ENCODE assay signal across 8 cellular contexts in genomic region chr1:158117854-158118691, GRCh38.
A peak's percentile ranks its signal among the peaks of the same experiment; 100 is the strongest.
DNase-seq lines count a peak whose midpoint lies in the region; ATAC-seq and TF ChIP-seq lines count a peak whose summit lies in the region.

No MANE protein-coding gene starts in this region.

- ATAC-seq in HG02981 (IDR thresholded peaks at IDR 0.05; ENCODE audit: unreplicated experiment) = no peak
- no peak for ATAC-seq in GM21367 (IDR thresholded peaks at IDR 0.05; ENCODE audit: unreplicated experiment)
- no peak for ATAC-seq in GM18520 (IDR thresholded peaks at IDR 0.05; ENCODE audit: unreplicated experiment)

- no peaks in the 10 kb centered on the region for H3K36me3 ChIP-seq in GM06990 (ENCODE audit: control insufficient read depth, insufficient read depth, low read length)

- H3K27me3 ChIP-seq in GM06990 (replicated peaks; ENCODE audit: control insufficient read depth, insufficient read depth, low read length) = peaks cover 2% of the 10 kb centered on the region

- H3K4me3 ChIP-seq in GM06990 (replicated peaks; ENCODE audit: low read depth, low read length) (no peak overlapping the region), fibroblast of mammary gland (ENCODE audit: control insufficient read depth, low read depth, low read length) (peak overlapping the region; percentile 1)

- no peak for DNase-seq in GM06990 (ENCODE audit: extremely low read depth, insufficient read length)
- peak; percentile 76 for DNase-seq in NCI-H2227 (lab: John Stamatoyannopoulos, UW; ENCODE audit: unreplicated experiment)
- DNase-seq in activated T-cell treated with anti-CD3 and anti-CD28 coated beads for 1 hour (ENCODE audit: low read depth) = peak; percentile 28
- peak; percentile 63 for DNase-seq in fibroblast of mammary gland (ENCODE audit: low read depth)
- peak; percentile 11 for DNase-seq in non-pigmented ciliary epithelial cell (ENCODE audit: low read depth)

- TF ChIP-seq CTCF in GM06990 (IDR thresholded peaks at IDR 0.05; ENCODE audit: insufficient read depth, low read length, poor library complexity, severe bottlenecking) = peak; percentile 52
- peak; percentile 66 for TF ChIP-seq CTCF in fibroblast of mammary gland (conservative IDR thresholded peaks at IDR 0.05; ENCODE audit: control insufficient read depth, insufficient read depth, low read depth, low read length)
